Comparison of ENCODE assay signal across 19 cellular contexts in genomic region chr7:26657139-26657753, GRCh38.
DNase-seq lines count a peak whose midpoint lies in the region; ATAC-seq and TF ChIP-seq lines count a peak whose summit lies in the region.
"Had no signal": no experiment of that assay in that cellular context is flagged by ENCODE, and none has a peak within 500 bp of the region (broad histone marks: within the 10 kb centered on the region; RNA-seq: fewer than 3 reads in every experiment).

No MANE protein-coding gene starts in this region.

- peaks cover 33% of the 10 kb centered on the region for H3K4me1 ChIP-seq in iPS-15b (ENCODE audit: control insufficient read depth, insufficient read depth, low read length)
- H3K4me1 ChIP-seq in esophagus squamous epithelium, result peaks cover 0 to 8% (median 0%) of the 10 kb centered on the region in 3 donors
- H3K4me1 ChIP-seq: parathyroid adenoma, transverse colon had no signal

- H3K27me3 Mint-ChIP-seq in activated T-cell treated with anti-CD3 and anti-CD28 coated beads, Interleukin-2, amount 50 U/mL, for 72 hours (ENCODE audit: low read depth), result peaks cover 16% of the 10 kb centered on the region

- intact Hi-C loops in esophagus squamous epithelium (cut with DNase I), result no loop called here

- H3K36me3 Mint-ChIP-seq in activated T-cell treated with anti-CD3 and anti-CD28 coated beads, Interleukin-2, amount 50 U/mL, for 72 hours (ENCODE audit: insufficient read depth in 2 of 2), result no peaks in the 10 kb centered on the region
- H3K36me3 Mint-ChIP-seq: stimulated activated effector memory CD8-positive, alpha-beta T cell treated with anti-CD3 and anti-CD28 coated beads, Interleukin-12 subunit alpha, Interleukin-12 subunit beta, amount 100 ng/mL, for 72 hours had no signal

- WGBS in esophagus squamous epithelium, 2 donors, result 81 to 83% methylated on average over 5 of the region's 5 CpGs

- H3K9me3 ChIP-seq in iPS-15b (ENCODE audit: control insufficient read depth, insufficient read depth, low read length) (no peaks in the 10 kb centered on the region), esophagus squamous epithelium (no peaks in the 10 kb centered on the region)
- H3K9me3 ChIP-seq: BLaER1 treated with 17β-estradiol and CSF1 and Interleukin-3, amounts not matched to agents 10 nM and 100 nM; transverse colon had no signal

- no peaks in the 10 kb centered on the region for H3K27me3 ChIP-seq in iPS-15b (ENCODE audit: control insufficient read depth, insufficient read depth, low read length)
- peaks cover 0 to 3% (median 0%) of the 10 kb centered on the region in 4 donors for H3K27me3 ChIP-seq in esophagus squamous epithelium
- H3K27me3 ChIP-seq: transverse colon had no signal

- H3K9me3 Mint-ChIP-seq in activated T-cell treated with anti-CD3 and anti-CD28 coated beads, Interleukin-2, amount 50 U/mL, for 72 hours, result no peaks in the 10 kb centered on the region
- H3K9me3 Mint-ChIP-seq: activated CD4-positive, alpha-beta memory T cell treated with anti-CD3 and anti-CD28 coated beads, Interleukin-2, amount 10 ng/mL, durations not matched to agents 7 days and 5 days; stimulated activated effector memory CD8-positive, alpha-beta T cell treated with anti-CD3 and anti-CD28 coated beads, Interleukin-12 subunit alpha, Interleukin-12 subunit beta, amount 100 ng/mL, for 72 hours had no signal

- TF ChIP-seq POLR2A in esophagus squamous epithelium (IDR thresholded peaks at IDR 0.05), result no peak

- TF ChIP-seq CTCF in retinal pigment epithelial cell (conservative IDR thresholded peaks at IDR 0.05; ENCODE audit: low read depth, low read length) (peak; percentile 1), esophagus squamous epithelium (IDR thresholded peaks at IDR 0.05) (no peak)

- DNase-seq in NCI-H1694 treated with DMSO at 0.1 percent for 48 hours (lab: John Stamatoyannopoulos, UW) (peak; percentile 77), NCI-H1694 (lab: John Stamatoyannopoulos, UW) (no peak), NCI-H2171 (lab: John Stamatoyannopoulos, UW) (peak; percentile 38), retinal pigment epithelial cell (ENCODE audit: low read depth) (no peak), esophagus squamous epithelium (lab: John Stamatoyannopoulos, UW) (no peak)
- DNase-seq in activated T-cell treated with anti-CD3 and anti-CD28 coated beads, Interleukin-2, amount 50 U/mL, for 72 hours, result no peak
- DNase-seq: activated CD4-positive, alpha-beta memory T cell treated with anti-CD3 and anti-CD28 coated beads, Interleukin-2, amount 10 ng/mL, durations not matched to agents 7 days and 5 days; effector memory CD4-positive, alpha-beta T cell; NCI-H1436 treated with DMSO at 0.1 percent for 48 hours; NK-92 treated with Interleukin-12 subunit alpha and Interleukin-12 subunit beta, amount 100 ng/mL, for 24 hours; small intestine; transverse colon had no signal

- no peaks in the 10 kb centered on the region for H3K36me3 ChIP-seq in iPS-15b (ENCODE audit: control insufficient read depth, insufficient read depth, low read length)
- no peaks in the 10 kb centered on the region for H3K36me3 ChIP-seq in esophagus squamous epithelium
- H3K36me3 ChIP-seq: BLaER1 treated with 17β-estradiol and CSF1 and Interleukin-3, amounts not matched to agents 10 nM and 100 nM; cardiac muscle cell; transverse colon had no signal

- peak overlapping the region; percentile 16 for H3K4me3 ChIP-seq in iPS-15b (ENCODE audit: low read depth, low read length)
- H3K4me3 ChIP-seq in retinal pigment epithelial cell (ENCODE audit: low read length), result no peak overlapping the region
- H3K4me3 ChIP-seq in esophagus squamous epithelium, result no peak overlapping the region
- H3K4me3 ChIP-seq: BLaER1 treated with 17β-estradiol and CSF1 and Interleukin-3, amounts not matched to agents 10 nM and 100 nM; cardiac muscle cell; hepatocyte; transverse colon had no signal

- no peak overlapping the region for H3K27ac Mint-ChIP-seq in activated T-cell treated with anti-CD3 and anti-CD28 coated beads, Interleukin-2, amount 50 U/mL, for 72 hours
- H3K27ac Mint-ChIP-seq: activated CD4-positive, alpha-beta memory T cell treated with anti-CD3 and anti-CD28 coated beads, Interleukin-2, amount 10 ng/mL, durations not matched to agents 7 days and 5 days; stimulated activated effector memory CD8-positive, alpha-beta T cell treated with anti-CD3 and anti-CD28 coated beads, Interleukin-12 subunit alpha, Interleukin-12 subunit beta, amount 100 ng/mL, for 72 hours had no signal

- no peaks in the 10 kb centered on the region for H3K4me1 Mint-ChIP-seq in activated T-cell treated with anti-CD3 and anti-CD28 coated beads, Interleukin-2, amount 50 U/mL, for 72 hours (ENCODE audit: low read depth)
- H3K4me1 Mint-ChIP-seq: activated CD4-positive, alpha-beta memory T cell treated with anti-CD3 and anti-CD28 coated beads, Interleukin-2, amount 10 ng/mL, durations not matched to agents 7 days and 5 days; stimulated activated effector memory CD8-positive, alpha-beta T cell treated with anti-CD3 and anti-CD28 coated beads, Interleukin-12 subunit alpha, Interleukin-12 subunit beta, amount 100 ng/mL, for 72 hours had no signal

- ATAC-seq in GM21717 (IDR thresholded peaks at IDR 0.05; ENCODE audit: unreplicated experiment), result no peak
- ATAC-seq in activated T-cell treated with anti-CD3 and anti-CD28 coated beads, Interleukin-2, amount 50 U/mL, for 72 hours (replicated peaks in 1 of 2), result no peak
- ATAC-seq: stimulated activated effector memory CD8-positive, alpha-beta T cell treated with anti-CD3 and anti-CD28 coated beads, Interleukin-12 subunit alpha, Interleukin-12 subunit beta, amount 100 ng/mL, for 72 hours had no signal

- H3K27ac ChIP-seq in esophagus squamous epithelium, result no peak overlapping the region
- H3K27ac ChIP-seq: BLaER1 treated with 17β-estradiol and CSF1 and Interleukin-3, amounts not matched to agents 10 nM and 100 nM; cardiac muscle cell; hepatocyte; parathyroid adenoma; transverse colon had no signal

- H3K9ac ChIP-seq in iPS-15b (ENCODE audit: low read depth, low read length), result no peak overlapping the region
- H3K9ac ChIP-seq: BLaER1 treated with 17β-estradiol and CSF1 and Interleukin-3, amounts not matched to agents 10 nM and 100 nM; parathyroid adenoma had no signal

- no peak overlapping the region for H3K4me3 Mint-ChIP-seq in activated T-cell treated with anti-CD3 and anti-CD28 coated beads, Interleukin-2, amount 50 U/mL, for 72 hours
- H3K4me3 Mint-ChIP-seq: activated CD4-positive, alpha-beta memory T cell treated with anti-CD3 and anti-CD28 coated beads, Interleukin-2, amount 10 ng/mL, durations not matched to agents 7 days and 5 days; stimulated activated effector memory CD8-positive, alpha-beta T cell treated with anti-CD3 and anti-CD28 coated beads, Interleukin-12 subunit alpha, Interleukin-12 subunit beta, amount 100 ng/mL, for 72 hours had no signal

Comparison
In these comparisons a context has a peak if more than half of its experiments do, and no peak if none do; other contexts are left out.
1. DNase-seq: peak in NCI-H1694 treated with DMSO at 0.1 percent for 48 hours (single experiment) and NCI-H2171 (single experiment); none in NCI-H1694 (single experiment), retinal pigment epithelial cell (single experiment), esophagus squamous epithelium (single experiment) and activated T-cell treated with anti-CD3 and anti-CD28 coated beads, Interleukin-2, amount 50 U/mL, for 72 hours (0 of 2).